ENCODE assay signal across 20 cellular contexts in the genomic region with DNA sequence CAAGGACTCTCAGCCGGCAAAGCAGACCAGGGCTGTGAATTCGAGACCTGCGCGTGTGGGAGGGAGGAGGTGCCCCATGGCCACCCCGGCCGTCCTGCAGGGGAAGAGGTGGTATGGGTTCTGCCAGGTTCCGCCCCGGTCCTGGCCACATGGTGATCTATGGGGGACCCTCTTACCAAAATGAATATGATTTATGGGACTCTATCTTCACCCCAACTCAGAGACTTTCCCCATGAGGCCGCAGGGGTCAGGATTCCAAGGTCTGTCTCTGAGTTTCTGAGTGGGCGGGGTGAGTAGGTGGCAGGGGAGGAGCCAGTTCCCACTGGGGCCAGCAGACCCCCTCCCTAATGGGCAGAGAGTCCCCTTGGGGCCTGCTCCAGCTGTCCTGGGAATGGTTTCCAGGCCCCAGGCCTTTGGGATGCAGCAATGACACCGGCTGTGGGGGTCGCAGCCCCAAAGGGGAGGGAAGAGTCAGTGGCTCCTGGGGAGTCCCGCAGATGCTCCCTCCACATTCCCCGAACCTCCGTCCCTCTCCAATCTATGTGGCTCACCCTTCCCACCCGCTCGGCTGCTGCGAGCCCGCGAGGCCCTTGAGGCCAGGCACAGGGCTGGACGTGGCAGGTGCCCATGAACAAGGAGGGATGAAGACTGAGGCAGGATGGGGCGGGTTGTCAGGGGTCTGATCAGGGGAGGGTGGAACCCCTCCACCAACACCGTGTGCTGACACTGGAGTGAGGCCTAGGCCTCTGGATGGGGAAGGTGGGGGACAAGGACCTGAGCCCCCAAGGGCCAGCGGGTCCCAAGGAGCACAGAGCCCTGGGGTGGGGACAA. TPM values are rescaled to one million over a fixed set of nuclear protein-coding genes. Genes with fewer than 3 reads are reported as not detected.
DNase-seq lines count a peak whose midpoint lies in the region; ATAC-seq, FAIRE-seq and TF ChIP-seq lines count a peak whose summit lies in the region.
"Had no signal": no experiment of that assay in that cellular context is flagged by ENCODE, and none has a peak within 500 bp of the region (broad histone marks: within the 10 kb centered on the region; RNA-seq: fewer than 3 reads in every experiment).

No MANE protein-coding gene starts in this region.

- H3K27me3 ChIP-seq in heart right ventricle (no peaks in the 10 kb centered on the region), psoas muscle (ENCODE audit: insufficient read depth in 3 of 3, low read length in 2 of 3) (no peaks in the 10 kb centered on the region), upper lobe of left lung (no peaks in the 10 kb centered on the region)
- H3K27me3 ChIP-seq: body of pancreas, testis had no signal

- H3K4me1 ChIP-seq in heart right ventricle (peaks cover 51 to 88% (median 81%) of the 10 kb centered on the region in 9 donors), kidney (ENCODE audit: control insufficient read depth in 1 of 2, insufficient read depth in 1 of 2, low read depth in 1 of 2, low read length in 2 of 2) (peaks cover 3 to 47% of the 10 kb centered on the region in 2 donors), psoas muscle (peaks cover 22% of the 10 kb centered on the region), upper lobe of left lung (peaks cover 58 to 68% (median 65%) of the 10 kb centered on the region in 4 donors)

- no peak overlapping the region for H3K9ac ChIP-seq in kidney (ENCODE audit: low read length in 2 of 2)

- no peak overlapping the region for H3K4me3 ChIP-seq in heart right ventricle
- no peak overlapping the region for H3K4me3 ChIP-seq in kidney (ENCODE audit: low read length in 2 of 2)
- no peak overlapping the region for H3K4me3 ChIP-seq in psoas muscle
- H3K4me3 ChIP-seq in upper lobe of left lung = no peak overlapping the region
- H3K4me3 ChIP-seq: body of pancreas, testis had no signal

- H3K36me3 ChIP-seq in heart right ventricle = no peaks in the 10 kb centered on the region
- no peaks in the 10 kb centered on the region for H3K36me3 ChIP-seq in kidney (ENCODE audit: control insufficient read depth in 1 of 2, insufficient read depth in 2 of 2, low read length in 2 of 2)
- H3K36me3 ChIP-seq in psoas muscle (ENCODE audit: insufficient read depth in 1 of 2, low read depth in 1 of 2) = no peaks in the 10 kb centered on the region
- no peaks in the 10 kb centered on the region for H3K36me3 ChIP-seq in upper lobe of left lung

- no peaks in the 10 kb centered on the region for H3K36me3 Mint-ChIP-seq in stimulated activated naive B cell treated with anti-CD40 and anti-IgM and Interleukin-4, amounts not matched to agents 10 μg/mL and 1 μg/mL and 100 μg/mL, for 72 hours
- H3K36me3 Mint-ChIP-seq: activated naive CD4-positive, alpha-beta T cell treated with anti-CD3 and anti-CD28 coated beads, Interleukin-2, amount 10 ng/mL, durations not matched to agents 7 days and 5 days; CD4-positive, alpha-beta memory T cell had no signal

- TF ChIP-seq EP300 in upper lobe of left lung (IDR thresholded peaks at IDR 0.05) = no peak

- 73 to 78% methylated on average over 24 of the region's 24 CpGs for WGBS in heart right ventricle, 2 donors
- 77 to 83% (median 82%) methylated on average over 23 to 24 of the region's 24 CpGs for WGBS in psoas muscle, 3 donors
- WGBS in upper lobe of left lung, 2 donors = 89 to 95% methylated on average over 18 to 24 of the region's 24 CpGs

- no peaks in the 10 kb centered on the region for H3K9me3 Mint-ChIP-seq in stimulated activated naive B cell treated with anti-CD40 and anti-IgM and Interleukin-4, amounts not matched to agents 10 μg/mL and 1 μg/mL and 100 μg/mL, for 72 hours

- H3K9me3 ChIP-seq in heart right ventricle (no peaks in the 10 kb centered on the region), kidney (ENCODE audit: control insufficient read depth in 1 of 2, low read length in 2 of 2) (no peaks in the 10 kb centered on the region), psoas muscle (no peaks in the 10 kb centered on the region), upper lobe of left lung (no peaks in the 10 kb centered on the region)
- H3K9me3 ChIP-seq: body of pancreas, testis had no signal

- intact Hi-C loops in heart right ventricle (cut with DNase I) (loop anchor here in 3 of 10 donors (2.0 to 10.0 kb wide), 2 partner anchors 19 to 59 kb away; partner anchors contain the start of gene NOTCH1 (in 2 of the 3)), left cardiac atrium (cut with DNase I) (no loop called here), kidney (cut with DNase I) (no loop called here), psoas muscle (cut with DNase I) (no loop called here)

- H3K4me1 Mint-ChIP-seq in stimulated activated naive B cell treated with anti-CD40 and anti-IgM and Interleukin-4, amounts not matched to agents 10 μg/mL and 1 μg/mL and 100 μg/mL, for 72 hours = peaks cover 6 to 11% of the 10 kb centered on the region in 2 donors
- H3K4me1 Mint-ChIP-seq: activated naive CD4-positive, alpha-beta T cell treated with anti-CD3 and anti-CD28 coated beads, Interleukin-2, amount 10 ng/mL, durations not matched to agents 7 days and 5 days had no signal

- H3K27me3 Mint-ChIP-seq in stimulated activated naive B cell treated with anti-CD40 and anti-IgM and Interleukin-4, amounts not matched to agents 10 μg/mL and 1 μg/mL and 100 μg/mL, for 72 hours = peaks cover 0 to 5% of the 10 kb centered on the region in 2 donors
- H3K27me3 Mint-ChIP-seq: CD4-positive, alpha-beta memory T cell had no signal

- no peak overlapping the region for H3K4me3 Mint-ChIP-seq in stimulated activated naive B cell treated with anti-CD40 and anti-IgM and Interleukin-4, amounts not matched to agents 10 μg/mL and 1 μg/mL and 100 μg/mL, for 72 hours
- H3K4me3 Mint-ChIP-seq: activated naive CD4-positive, alpha-beta T cell treated with anti-CD3 and anti-CD28 coated beads, Interleukin-2, amount 10 ng/mL, durations not matched to agents 7 days and 5 days; CD4-positive, alpha-beta memory T cell had no signal

- ATAC-seq in heart right ventricle (no peak), left cardiac atrium (no peak), psoas muscle (no peak), upper lobe of left lung (ENCODE audit: low FRiP score in 2 of 2) (no peak)
- no peak for ATAC-seq in stimulated activated naive B cell treated with anti-CD40 and anti-IgM and Interleukin-4, amounts not matched to agents 10 μg/mL and 1 μg/mL and 100 μg/mL, for 72 hours (replicated peaks)
- ATAC-seq: activated CD4-positive, CD25-positive, alpha-beta regulatory T cell treated with anti-CD3 and anti-CD28 coated beads, Interleukin-2, amount 50 U/mL, for 24 hours; body of pancreas had no signal

- FAIRE-seq in kidney (lab: Jason Lieb, UNC) = no peak
- no peak for FAIRE-seq in frontal cortex (lab: Jason Lieb, UNC)
- FAIRE-seq: A204.1 had no signal

- TF ChIP-seq CTCF in heart right ventricle (IDR thresholded peaks at IDR 0.05) = no peak
- no peak for TF ChIP-seq CTCF in kidney (IDR thresholded peaks at IDR 0.05; ENCODE audit: borderline replicate concordance, extremely low read depth, insufficient read depth)
- no peak for TF ChIP-seq CTCF in psoas muscle (IDR thresholded peaks at IDR 0.05)
- no peak for TF ChIP-seq CTCF in upper lobe of left lung (IDR thresholded peaks at IDR 0.05)

- H3K27ac ChIP-seq in heart right ventricle = peak overlapping the region; percentile 5 to 92 (median 83)
- H3K27ac ChIP-seq in kidney (ENCODE audit: low read depth in 2 of 2, low read length in 2 of 2) = peak overlapping the region; percentile 16 to 92
- peak overlapping the region; percentile 53 for H3K27ac ChIP-seq in psoas muscle
- peak overlapping the region in 3 of 4 donors; percentile 75 to 88 (median 87) for H3K27ac ChIP-seq in upper lobe of left lung

- peak in 1 of 2 donors; percentile 25 for DNase-seq in heart right ventricle
- DNase-seq in left cardiac atrium = no peak
- DNase-seq in kidney = peak; percentile 79
- DNase-seq in psoas muscle = peak in 1 of 2 donors; percentile 50
- DNase-seq in upper lobe of left lung = peak in 1 of 2 donors; percentile 69
- no peak for DNase-seq in NCI-H446 (lab: John Stamatoyannopoulos, UW)
- no peak for DNase-seq in frontal cortex (ENCODE audit: low spot score in 2 of 2)
- DNase-seq in stimulated activated naive B cell treated with anti-CD40 and anti-IgM and Interleukin-4, amounts not matched to agents 10 μg/mL and 1 μg/mL and 100 μg/mL, for 72 hours = no peak
- DNase-seq: activated naive CD4-positive, alpha-beta T cell treated with anti-CD3 and anti-CD28 coated beads, Interleukin-2, amount 10 ng/mL, durations not matched to agents 7 days and 5 days; CD4-positive, alpha-beta memory T cell; DND-41; effector memory CD4-positive, alpha-beta T cell; mammary epithelial cell; NCI-H1048; NK-92 treated with Interleukin-12 subunit alpha and Interleukin-12 subunit beta, amount 100 ng/mL, for 24 hours; T-helper 2 cell had no signal

- no peak overlapping the region for H3K27ac Mint-ChIP-seq in stimulated activated naive B cell treated with anti-CD40 and anti-IgM and Interleukin-4, amounts not matched to agents 10 μg/mL and 1 μg/mL and 100 μg/mL, for 72 hours
- H3K27ac Mint-ChIP-seq: activated naive CD4-positive, alpha-beta T cell treated with anti-CD3 and anti-CD28 coated beads, Interleukin-2, amount 10 ng/mL, durations not matched to agents 7 days and 5 days; CD4-positive, alpha-beta memory T cell had no signal

- no peak for TF ChIP-seq POLR2A in upper lobe of left lung (IDR thresholded peaks at IDR 0.05)

RNA-seq across cellular contexts. Expression of gene NOTCH1, which starts 20.1 kb away (rescaled TPM):
- 10 to 100 TPM; 12.0 to 27.0 (median 21.8) TPM for total RNA-seq in heart right ventricle
- polyA plus RNA-seq in heart right ventricle = 10 to 100 TPM in 1 of 2 donors, 1 to 10 TPM in 1; 7.3 to 14.5 TPM
- total RNA-seq in left cardiac atrium = 10 to 100 TPM; 22.7 to 36.0 TPM
- 77.2 TPM for total RNA-seq in kidney
- 6.5 TPM for polyA plus RNA-seq in kidney (ENCODE audit: insufficient read depth, low read depth, low replicate concordance)
- total RNA-seq in psoas muscle = 10 to 100 TPM in 3 of 4 donors, 1 to 10 TPM in 1; 8.7 to 15.4 (median 12.3) TPM
- polyA plus RNA-seq in psoas muscle = 1 to 10 TPM; 1.8 to 3.8 (median 2.9) TPM
- 100 to 1,000 TPM in 4 of 6 donors, 10 to 100 TPM in 2; 49.6 to 175 (median 110) TPM for total RNA-seq in upper lobe of left lung
- total RNA-seq in frontal cortex = 15.9 TPM
